ENCODE assay signal across 1 cellular context in genomic region chr12:42237052-42237852, GRCh38.
A peak's percentile ranks its signal among the peaks of the same experiment; 100 is the strongest.
TF ChIP-seq lines count a peak whose summit lies in the region.

No MANE protein-coding gene starts in this region.

TF ChIP-seq in HepG2, 621 proteins besides CTCF, POLR2A, EP300 and RAD21 (continued from another document and continues in another):
- TF ChIP-seq RERE (CRISPR knock-in tag; IDR thresholded peaks at IDR 0.05; ENCODE audit: low read depth) (0 out of 2 replicates have a peak, but pooled peaks have one; percentile 16), SATB2 (CRISPR knock-in tag; IDR thresholded peaks at IDR 0.05) (no peak), ZNF350 (CRISPR knock-in tag; IDR thresholded peaks at IDR 0.05; ENCODE audit: borderline replicate concordance, low read depth) (no peak), SP4 (CRISPR knock-in tag; IDR thresholded peaks at IDR 0.05) (no peak), ZMYM4 (CRISPR knock-in tag; IDR thresholded peaks at IDR 0.05) (peak; percentile 63), CC2D1A (CRISPR knock-in tag; IDR thresholded peaks at IDR 0.05) (no peak), E2F5 (CRISPR knock-in tag; conservative IDR thresholded peaks at IDR 0.05) (no peak), HIVEP1 (CRISPR knock-in tag; IDR thresholded peaks at IDR 0.05) (0 out of 2 replicates have a peak, but pooled peaks have one; percentile 19), ZNF777 (CRISPR knock-in tag; IDR thresholded peaks at IDR 0.05) (no peak; the same call in 1 of the 2 replicates), CCDC6 (CRISPR knock-in tag; IDR thresholded peaks at IDR 0.05) (no peak), GATAD1 (CRISPR knock-in tag; IDR thresholded peaks at IDR 0.05) (no peak), PCBP1 (IDR thresholded peaks at IDR 0.05; ENCODE audit: borderline replicate concordance, low read depth, low read length) (no peak), MXI1 (IDR thresholded peaks at IDR 0.05; ENCODE audit: borderline replicate concordance, low read depth, low read length) (0 out of 3 replicates have a peak, but pooled peaks have one; percentile 34), ZSCAN9 (CRISPR knock-in tag; IDR thresholded peaks at IDR 0.05; ENCODE audit: borderline replicate concordance) (no peak), MYNN (CRISPR knock-in tag; IDR thresholded peaks at IDR 0.05; ENCODE audit: low read depth) (no peak), MXD1 (CRISPR knock-in tag; IDR thresholded peaks at IDR 0.05) (peak; percentile 37; the same call in 1 of the 2 replicates), HCFC1 (IDR thresholded peaks at IDR 0.05; ENCODE audit: low read depth, low read length) (no peak), ZNF891 (CRISPR knock-in tag; IDR thresholded peaks at IDR 0.05) (no peak), KMT2B (CRISPR knock-in tag; IDR thresholded peaks at IDR 0.05) (peak; percentile 91), FOXA1 (IDR thresholded peaks at IDR 0.05) (no peak), FOXA1 (CRISPR knock-in tag; IDR thresholded peaks at IDR 0.05) (peak; percentile 20; the same call in 1 of the 2 replicates), NR2F6 (IDR thresholded peaks at IDR 0.05) (no peak), NR2F6 (CRISPR knock-in tag; IDR thresholded peaks at IDR 0.05) (peak; percentile 26; the same call in 1 of the 2 replicates), MZF1 (CRISPR knock-in tag; IDR thresholded peaks at IDR 0.05; ENCODE audit: borderline replicate concordance) (no peak), ZNF513 (CRISPR knock-in tag; conservative IDR thresholded peaks at IDR 0.05) (no peak), FOSL1 (CRISPR knock-in tag; IDR thresholded peaks at IDR 0.05; ENCODE audit: borderline replicate concordance) (no peak), ZNF546 (CRISPR knock-in tag; conservative IDR thresholded peaks at IDR 0.05) (no peak), CBX2 (IDR thresholded peaks at IDR 0.05; ENCODE audit: low read depth, low read length) (no peak), CBX2 (CRISPR knock-in tag; IDR thresholded peaks at IDR 0.05; ENCODE audit: low read depth) (no peak), MEIS1 (CRISPR knock-in tag; IDR thresholded peaks at IDR 0.05; ENCODE audit: borderline replicate concordance) (no peak), MXD4 (CRISPR knock-in tag; IDR thresholded peaks at IDR 0.05) (peak; percentile 50; the same call in 1 of the 2 replicates), ZNF331 (CRISPR knock-in tag; IDR thresholded peaks at IDR 0.05) (peak; percentile 39; the same call in 1 of the 2 replicates), ZKSCAN1 (IDR thresholded peaks at IDR 0.05; ENCODE audit: low read length) (no peak), ZBTB49 (CRISPR knock-in tag; IDR thresholded peaks at IDR 0.05; ENCODE audit: borderline replicate concordance) (peak; percentile 57; the same call in 1 of the 2 replicates), MTF2 (CRISPR knock-in tag; IDR thresholded peaks at IDR 0.05; ENCODE audit: borderline replicate concordance) (no peak), PAWR (CRISPR knock-in tag; IDR thresholded peaks at IDR 0.05; ENCODE audit: borderline replicate concordance) (no peak), TRIM24 (CRISPR knock-in tag; IDR thresholded peaks at IDR 0.05) (no peak), ZGPAT (CRISPR knock-in tag; IDR thresholded peaks at IDR 0.05) (peak; percentile 63; the same call in 1 of the 2 replicates), UBTF (CRISPR knock-in tag; IDR thresholded peaks at IDR 0.05) (peak; percentile 97), NR2F1 (CRISPR knock-in tag; IDR thresholded peaks at IDR 0.05) (no peak), ZNF615 (CRISPR knock-in tag; IDR thresholded peaks at IDR 0.05; ENCODE audit: borderline replicate concordance) (no peak), ADNP (CRISPR knock-in tag; IDR thresholded peaks at IDR 0.05) (no peak), GABPB1 (CRISPR knock-in tag; IDR thresholded peaks at IDR 0.05) (peak; percentile 75), GATAD2A (CRISPR knock-in tag; IDR thresholded peaks at IDR 0.05) (0 out of 2 replicates have a peak, but pooled peaks have one; percentile 12), ZMYM2 (CRISPR knock-in tag; IDR thresholded peaks at IDR 0.05) (no peak), PHF20 (CRISPR knock-in tag; IDR thresholded peaks at IDR 0.05) (peak; percentile 49; the same call in 1 of the 2 replicates), TFDP2 (CRISPR knock-in tag; IDR thresholded peaks at IDR 0.05) (no peak), ZNF205 (CRISPR knock-in tag; IDR thresholded peaks at IDR 0.05) (0 out of 2 replicates have a peak, but pooled peaks have one; percentile 54), ZBTB43 (CRISPR knock-in tag; conservative IDR thresholded peaks at IDR 0.05) (no peak), TGIF2 (CRISPR knock-in tag; IDR thresholded peaks at IDR 0.05) (peak; percentile 68; the same call in 1 of the 2 replicates), MAZ (IDR thresholded peaks at IDR 0.05; ENCODE audit: borderline replicate concordance, low read depth, low read length) (peak; percentile 19; the same call in 1 of the 2 replicates), MAZ (CRISPR knock-in tag; IDR thresholded peaks at IDR 0.05; ENCODE audit: low read depth) (0 out of 2 replicates have a peak, but pooled peaks have one; percentile 26)
